ENCODE assay signal across 8 cellular contexts in genomic region chr17:64504769-64505319, GRCh38. TPM values are rescaled to one million over a fixed set of nuclear protein-coding genes. Genes with fewer than 3 reads are reported as not detected.
DNase-seq lines count a peak whose midpoint lies in the region; ATAC-seq, FAIRE-seq and TF ChIP-seq lines count a peak whose summit lies in the region.

No MANE protein-coding gene starts in this region.

- TF ChIP-seq CTCF in VCaP (conservative IDR thresholded peaks at IDR 0.05), result no peak
- TF ChIP-seq CTCF in glutamatergic neuron (IDR thresholded peaks at IDR 0.05; ENCODE audit: partially characterized antibody, unreplicated experiment), result no peak

- H3K27ac Mint-ChIP-seq in glutamatergic neuron (ENCODE audit: unreplicated experiment), result peak overlapping the region; percentile 100

- ATAC-seq in HG03139 (IDR thresholded peaks at IDR 0.05; ENCODE audit: unreplicated experiment), result no peak

- DNase-seq in NCI-H526 treated with DMSO at 0.1 percent for 48 hours (lab: John Stamatoyannopoulos, UW), result peak; percentile 49
- DNase-seq in NCI-H526 (lab: John Stamatoyannopoulos, UW), result no peak
- no peak for DNase-seq in glutamatergic neuron
- no peak for DNase-seq in AG08395 (ENCODE audit: low spot score)
- DNase-seq in HTR-8/SVneo (ENCODE audit: insufficient read length, low spot score), result no peak

- H3K9me3 ChIP-seq in skeletal muscle tissue (ENCODE audit: control insufficient read depth in 3 of 3, low read length in 3 of 3), result no peaks in the 10 kb centered on the region

- no peak for FAIRE-seq in HTR-8/SVneo (lab: Jason Lieb, UNC)

- H3K27ac ChIP-seq in VCaP (peak overlapping the region; percentile 98), skeletal muscle tissue (ENCODE audit: low read depth, low read length) (peak overlapping the region; percentile 100)

- H3K36me3 ChIP-seq in skeletal muscle tissue (ENCODE audit: control insufficient read depth in 3 of 3, insufficient read depth in 3 of 3, low read length in 3 of 3), result peaks cover 50 to 54% (median 54%) of the 10 kb centered on the region in 3 donors

- H3K36me3 Mint-ChIP-seq in glutamatergic neuron (ENCODE audit: unreplicated experiment), result peaks cover 11% of the 10 kb centered on the region

- H3K9me3 Mint-ChIP-seq in glutamatergic neuron (ENCODE audit: unreplicated experiment), result peaks cover 30% of the 10 kb centered on the region

- H3K4me3 Mint-ChIP-seq in glutamatergic neuron (ENCODE audit: unreplicated experiment), result peak overlapping the region; percentile 100

- H3K27me3 ChIP-seq in skeletal muscle tissue (ENCODE audit: control insufficient read depth in 3 of 3, insufficient read depth in 3 of 3, low read length in 3 of 3), result no peaks in the 10 kb centered on the region

- peaks cover 31 to 40% (median 36%) of the 10 kb centered on the region in 3 donors for H3K4me1 ChIP-seq in skeletal muscle tissue (ENCODE audit: control insufficient read depth in 3 of 3, insufficient read depth in 3 of 3, low read length in 3 of 3)

- peak overlapping the region; percentile 91 to 98 (median 93) for H3K4me3 ChIP-seq in skeletal muscle tissue (ENCODE audit: low read length in 3 of 3)

- peaks cover 29% of the 10 kb centered on the region for H3K27me3 Mint-ChIP-seq in glutamatergic neuron (ENCODE audit: unreplicated experiment)

- peak overlapping the region; percentile 100 for H3K9ac ChIP-seq in skeletal muscle tissue (ENCODE audit: low read depth in 1 of 3, low read length in 3 of 3)

- H3K4me1 Mint-ChIP-seq in glutamatergic neuron (ENCODE audit: low read depth, unreplicated experiment), result peaks cover 26% of the 10 kb centered on the region

RNA-seq across cellular contexts. Expression of gene DDX5, which starts 1.2 kb away (rescaled TPM):
- total RNA-seq in glutamatergic neuron (ENCODE audit: unreplicated experiment) (1,273 TPM), skeletal muscle tissue (259 TPM)

RNA-seq across cellular contexts. Expression of gene CEP95, which starts 1.9 kb away (rescaled TPM):
- total RNA-seq in glutamatergic neuron (ENCODE audit: unreplicated experiment) (120 TPM), skeletal muscle tissue (42.3 TPM)

RNA-seq across cellular contexts. Expression of gene POLG2, which starts 8.0 kb away (rescaled TPM):
- total RNA-seq in glutamatergic neuron (ENCODE audit: unreplicated experiment) (25.7 TPM), skeletal muscle tissue (13.0 TPM)

RNA-seq across cellular contexts. Expression of gene MILR1, which starts 55.9 kb away (rescaled TPM):
- total RNA-seq in glutamatergic neuron (ENCODE audit: unreplicated experiment), result not detected
- 10.4 TPM for total RNA-seq in skeletal muscle tissue
